Comparison of ENCODE assay signal across 29 cellular contexts in the genomic region with DNA sequence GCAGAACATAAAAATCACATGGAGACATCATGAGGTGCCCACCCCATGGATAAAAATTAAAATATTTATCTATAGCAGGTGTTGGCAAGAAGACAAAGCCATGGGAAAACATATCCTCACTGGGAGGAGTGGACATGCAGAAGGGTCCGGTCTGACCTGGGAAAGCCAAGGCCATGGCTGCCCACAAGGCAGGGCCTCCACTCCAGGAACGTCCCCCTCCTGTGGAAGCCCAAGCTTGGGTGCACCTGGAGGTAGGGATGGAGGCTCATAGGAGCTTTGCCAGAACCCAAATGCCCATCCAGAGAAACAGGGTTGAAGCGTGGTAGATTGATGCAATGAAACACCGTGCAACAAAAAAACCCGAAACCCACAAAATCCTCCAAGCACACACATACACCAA.
DNase-seq lines count a peak whose midpoint lies in the region; ATAC-seq and TF ChIP-seq lines count a peak whose summit lies in the region.
"Had no signal": no experiment of that assay in that cellular context is flagged by ENCODE, and none has a peak within 500 bp of the region (broad histone marks: within the 10 kb centered on the region; RNA-seq: fewer than 3 reads in every experiment).

No MANE protein-coding gene starts in this region.

- H3K27me3 ChIP-seq in BLaER1 treated with 17β-estradiol and CSF1 and Interleukin-3, amounts not matched to agents 10 nM and 100 nM, result peaks cover 0 to 28% (median 0%) of the 10 kb centered on the region in 11 experiments; a peak in 4 of 22 replicates
- no peaks in the 10 kb centered on the region for H3K27me3 ChIP-seq in IMR-90 (ENCODE audit: control insufficient read depth, insufficient read depth, low read length)
- H3K27me3 ChIP-seq: neural progenitor cell had no signal

- H3K27ac ChIP-seq in BLaER1 treated with 17β-estradiol and CSF1 and Interleukin-3, amounts not matched to agents 10 nM and 100 nM, result peak overlapping the region in 5 of 11 experiments; percentile 39 to 88 (median 83); a peak in 7 of 22 replicates
- H3K27ac ChIP-seq in IMR-90 (ENCODE audit: insufficient read depth, low read length), result no peak overlapping the region
- H3K27ac ChIP-seq: neural progenitor cell, parathyroid adenoma had no signal

- no peak for TF ChIP-seq POLR2A in IMR-90 (IDR thresholded peaks at IDR 0.05; ENCODE audit: low read depth, low read length)

- no peak overlapping the region for H2AFZ ChIP-seq in IMR-90 (replicated peaks; ENCODE audit: low read length, poor library complexity)
- H2AFZ ChIP-seq: neural progenitor cell, parathyroid adenoma had no signal

- H4K8ac ChIP-seq in IMR-90 (ENCODE audit: low read depth in 2 of 2, low read length in 2 of 2), result no peak overlapping the region

- no peak for TF ChIP-seq RAD21 in IMR-90 (IDR thresholded peaks at IDR 0.05; ENCODE audit: low read length)

- H3K4me2 ChIP-seq in BLaER1 treated with 17β-estradiol and CSF1 and Interleukin-3, amounts not matched to agents 10 nM and 100 nM, result peak overlapping the region in 9 of 11 experiments; percentile 41 to 97 (median 95); a peak in 17 of 22 replicates
- no peak overlapping the region for H3K4me2 ChIP-seq in IMR-90 (ENCODE audit: low read depth, low read length)
- H3K4me2 ChIP-seq: neural progenitor cell had no signal

- in situ Hi-C loops in IMR-90 (cut with MboI; ENCODE audit: low sequenced_read_pairs), result no loop called here

- H2BK120ac ChIP-seq in IMR-90 (ENCODE audit: low read depth, low read length), result no peak overlapping the region

- H3K4me1 Mint-ChIP-seq in Calu3 (ENCODE audit: low read depth, unreplicated experiment), result no peaks in the 10 kb centered on the region
- H3K4me1 Mint-ChIP-seq: memory B cell had no signal

- no peaks in the 10 kb centered on the region for H3K36me3 ChIP-seq in BLaER1 treated with 17β-estradiol and CSF1 and Interleukin-3, amounts not matched to agents 10 nM and 100 nM
- no peaks in the 10 kb centered on the region for H3K36me3 ChIP-seq in IMR-90 (ENCODE audit: control insufficient read depth, insufficient read depth, low read length)
- H3K36me3 ChIP-seq: neural progenitor cell had no signal

- H3K14ac ChIP-seq in IMR-90 (replicated peaks; ENCODE audit: low read depth, low read length), result no peak overlapping the region

- peaks cover 6 to 26% (median 20%) of the 10 kb centered on the region in 11 experiments; a peak in 21 of 22 replicates for H3K9me3 ChIP-seq in BLaER1 treated with 17β-estradiol and CSF1 and Interleukin-3, amounts not matched to agents 10 nM and 100 nM (replicated peaks in 1 of 11)
- no peaks in the 10 kb centered on the region; the same call in 1 of the 2 replicates for H3K9me3 ChIP-seq in IMR-90 (ENCODE audit: control insufficient read depth, insufficient read depth, low read length)

- no peak for TF ChIP-seq CTCF in IMR-90 (conservative IDR thresholded peaks at IDR 0.05; ENCODE audit: low read depth, low read length)
- TF ChIP-seq CTCF in Calu3 (IDR thresholded peaks at IDR 0.05; ENCODE audit: unreplicated experiment), result no peak

- H3K4me3 ChIP-seq in BLaER1 treated with 17β-estradiol and CSF1 and Interleukin-3, amounts not matched to agents 10 nM and 100 nM, result no peak overlapping the region
- H3K4me3 ChIP-seq in IMR-90 (ENCODE audit: insufficient read depth, low read depth, low read length), result no peak overlapping the region
- H3K4me3 ChIP-seq: neural progenitor cell had no signal

- peaks cover 13% of the 10 kb centered on the region for H3K27me3 Mint-ChIP-seq in Calu3 (ENCODE audit: unreplicated experiment)

- dilution Hi-C loops in IMR-90 (cut with HindIII; ENCODE audit: low sequenced_read_pairs, unreplicated experiment), result no loop called here

- H3K4me1 ChIP-seq in BLaER1 treated with 17β-estradiol and CSF1 and Interleukin-3, amounts not matched to agents 10 nM and 100 nM, result peaks cover 8 to 59% (median 57%) of the 10 kb centered on the region in 10 experiments
- H3K4me1 ChIP-seq in IMR-90 (ENCODE audit: control insufficient read depth, insufficient read depth, low read length), result peaks cover 6% of the 10 kb centered on the region
- H3K4me1 ChIP-seq: Caco-2, neural progenitor cell, parathyroid adenoma had no signal

- no peak for ATAC-seq in IMR-90 (ENCODE audit: low read depth)
- ATAC-seq: activated CD4-positive, alpha-beta T cell treated with anti-CD3 and anti-CD28 coated beads for 36 hours; HCT116; Panc1 had no signal

- BruUV-seq in IMR-90 (replicated peaks; lab: Mats Ljungman, UMichigan) (no TSS peak), Calu3 (replicated peaks; lab: Mats Ljungman, UMichigan) (no TSS peak)

- POLR2A ChIA-PET in IMR-90 (lab: Charles Lee; ENCODE audit: unreplicated experiment), result no interaction called here

- no peak overlapping the region for H4K5ac ChIP-seq in IMR-90 (ENCODE audit: low read depth, low read length)

- 0 out of 22 replicates have a peak, but pooled peaks cover 0 to under 1% (median 0%) of the 10 kb centered on the region in 11 experiments for H4K20me1 ChIP-seq in BLaER1 treated with 17β-estradiol and CSF1 and Interleukin-3, amounts not matched to agents 10 nM and 100 nM
- no peaks in the 10 kb centered on the region for H4K20me1 ChIP-seq in IMR-90 (ENCODE audit: insufficient read depth, low read length)

- H3K36me3 Mint-ChIP-seq in Calu3 (ENCODE audit: insufficient read depth, unreplicated experiment), result no peaks in the 10 kb centered on the region
- H3K36me3 Mint-ChIP-seq: memory B cell, neural progenitor cell had no signal

- WGBS in IMR-90 (ENCODE audit: extremely low coverage in 2 of 2, insufficient read length in 1 of 2), 2 experiments, result no CpG with 5 or more reads among the region's 5 CpGs

- H2BK15ac ChIP-seq in IMR-90 (ENCODE audit: low read depth, low read length), result no peak overlapping the region

- H3K9me1 ChIP-seq in IMR-90 (ENCODE audit: insufficient read depth, low read length), result peaks cover 7% of the 10 kb centered on the region

- no peak overlapping the region for H3K56ac ChIP-seq in IMR-90 (ENCODE audit: extremely low read depth, insufficient read depth, low read length)

- H3K18ac ChIP-seq in IMR-90 (ENCODE audit: low read depth, low read length), result no peak overlapping the region

- no peak overlapping the region for H4K91ac ChIP-seq in IMR-90 (ENCODE audit: insufficient read depth, low read depth, low read length)

- H3K4me3 Mint-ChIP-seq in Calu3 (ENCODE audit: low read depth, unreplicated experiment), result no peak overlapping the region
- H3K4me3 Mint-ChIP-seq: activated CD4-positive, alpha-beta T cell treated with anti-CD3 and anti-CD28 coated beads for 36 hours; memory B cell; neural progenitor cell; stimulated activated naive CD8-positive, alpha-beta T cell treated with anti-CD3 and anti-CD28 coated beads, Interleukin-15, Interleukin-2, amounts not matched to agents 100 ng/mL and 50 ng/mL, for 24 hours had no signal

- no peak overlapping the region for H3K4ac ChIP-seq in IMR-90 (ENCODE audit: low read depth, low read length)

- peaks cover 3% of the 10 kb centered on the region for H3K9me3 Mint-ChIP-seq in Calu3 (ENCODE audit: low read depth, unreplicated experiment)

- peak overlapping the region; percentile 35; the same call in 1 of the 2 replicates for H2AK5ac ChIP-seq in IMR-90 (ENCODE audit: low read depth, low read length)

- no peak overlapping the region for H2BK5ac ChIP-seq in IMR-90 (ENCODE audit: low read depth, low read length, poor library complexity, severe bottlenecking)

- no peak overlapping the region for H2AK9ac ChIP-seq in IMR-90 (replicated peaks; ENCODE audit: low read depth, low read length, poor library complexity)

- no peak overlapping the region for H3K27ac Mint-ChIP-seq in Calu3 (ENCODE audit: unreplicated experiment)
- H3K27ac Mint-ChIP-seq: activated CD4-positive, alpha-beta T cell treated with anti-CD3 and anti-CD28 coated beads for 36 hours; IgD-negative memory B cell; memory B cell; neural progenitor cell; stimulated activated naive CD8-positive, alpha-beta T cell treated with anti-CD3 and anti-CD28 coated beads, Interleukin-15, Interleukin-2, amounts not matched to agents 100 ng/mL and 50 ng/mL, for 24 hours had no signal

- DNase-seq in IMR-90, result no peak
- DNase-seq in ecto neural progenitor cell (ENCODE audit: low spot score), result peak; percentile 22
- DNase-seq in posterior vena cava (ENCODE audit: low spot score), result peak; percentile 57
- DNase-seq in OCI-M1 (lab: John Stamatoyannopoulos, UW), result no peak
- no peak for DNase-seq in Calu3
- DNase-seq in stimulated activated CD4-positive, alpha-beta T cell treated with anti-CD3 and anti-CD28 coated beads, Interleukin-15, amount 100 ng/mL, for 24 hours, result no peak
- DNase-seq: activated CD4-positive, alpha-beta T cell treated with anti-CD3 and anti-CD28 coated beads for 36 hours; activated CD8-positive, alpha-beta memory T cell treated with anti-CD3 and anti-CD28 coated beads for 24 hours; activated gamma-delta T cell treated with Interleukin-2 at 50 U/mL for 16 hours; activated T-cell treated with anti-CD3 and anti-CD28 coated beads, Interleukin-2, amount 50 U/mL, for 1 hour; C1 segment of cervical spinal cord; cerebellar nuclear complex; DMS79; hypothalamus; NCI-H146; NCI-H226; NCI-H526 treated with DMSO at 0.1 percent for 48 hours; SIG-M5; stimulated activated CD4-positive, alpha-beta T cell treated with anti-CD3 and anti-CD28 coated beads, Interleukin-2, amount 100 ng/mL, for 24 hours; T-helper 9 cell had no signal

- CTCF ChIA-PET in IMR-90 (lab: Yijun Ruan, JAX) (no interaction called here), Calu3 (lab: Charles Lee) (no interaction called here)

- no peaks in the 10 kb centered on the region for H3K79me1 ChIP-seq in IMR-90 (ENCODE audit: low read depth in 1 of 2, low read length in 2 of 2)

- H3K23ac ChIP-seq in IMR-90 (ENCODE audit: low read depth, low read length), result no peak overlapping the region

- intact Hi-C loops in IMR-90 (cut with micrococcal nuclease) (no loop called here), posterior vena cava (cut with DNase I) (no loop called here), Calu3 (cut with micrococcal nuclease; ENCODE audit: unreplicated experiment) (no loop called here)

- no peak overlapping the region; a peak in 2 of 22 replicates for H3K9ac ChIP-seq in BLaER1 treated with 17β-estradiol and CSF1 and Interleukin-3, amounts not matched to agents 10 nM and 100 nM
- no peak overlapping the region for H3K9ac ChIP-seq in IMR-90 (ENCODE audit: low read depth, low read length)
- H3K9ac ChIP-seq: neural progenitor cell, parathyroid adenoma had no signal

- H2BK20ac ChIP-seq in IMR-90 (ENCODE audit: low read depth, low read length), result no peak overlapping the region

TF ChIP-seq in IMR-90, 13 proteins besides CTCF, POLR2A, EP300 and RAD21 (continues in another document):
- TF ChIP-seq, protein P1, sequence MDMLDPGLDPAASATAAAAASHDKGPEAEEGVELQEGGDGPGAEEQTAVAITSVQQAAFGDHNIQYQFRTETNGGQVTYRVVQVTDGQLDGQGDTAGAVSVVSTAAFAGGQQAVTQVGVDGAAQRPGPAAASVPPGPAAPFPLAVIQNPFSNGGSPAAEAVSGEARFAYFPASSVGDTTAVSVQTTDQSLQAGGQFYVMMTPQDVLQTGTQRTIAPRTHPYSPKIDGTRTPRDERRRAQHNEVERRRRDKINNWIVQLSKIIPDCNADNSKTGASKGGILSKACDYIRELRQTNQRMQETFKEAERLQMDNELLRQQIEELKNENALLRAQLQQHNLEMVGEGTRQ (IDR thresholded peaks at IDR 0.05; ENCODE audit: low read depth, low read length), result no peak
- no peak for TF ChIP-seq NFE2L2 (IDR thresholded peaks at IDR 0.05; ENCODE audit: low read depth, low read length)
- no peak for TF ChIP-seq MXI1 (IDR thresholded peaks at IDR 0.05; ENCODE audit: borderline replicate concordance, low read depth, low read length)

Comparison
In these comparisons a context has a peak if more than half of its experiments do, and no peak if none do; other contexts are left out.
1. DNase-seq: peak in ecto neural progenitor cell (single experiment) and posterior vena cava (single experiment); none in IMR-90 (single experiment), OCI-M1 (single experiment), Calu3 (single experiment) and stimulated activated CD4-positive, alpha-beta T cell treated with anti-CD3 and anti-CD28 coated beads, Interleukin-15, amount 100 ng/mL, for 24 hours (single experiment).